29 cellular contexts compared by ENCODE assay signal in the genomic region with DNA sequence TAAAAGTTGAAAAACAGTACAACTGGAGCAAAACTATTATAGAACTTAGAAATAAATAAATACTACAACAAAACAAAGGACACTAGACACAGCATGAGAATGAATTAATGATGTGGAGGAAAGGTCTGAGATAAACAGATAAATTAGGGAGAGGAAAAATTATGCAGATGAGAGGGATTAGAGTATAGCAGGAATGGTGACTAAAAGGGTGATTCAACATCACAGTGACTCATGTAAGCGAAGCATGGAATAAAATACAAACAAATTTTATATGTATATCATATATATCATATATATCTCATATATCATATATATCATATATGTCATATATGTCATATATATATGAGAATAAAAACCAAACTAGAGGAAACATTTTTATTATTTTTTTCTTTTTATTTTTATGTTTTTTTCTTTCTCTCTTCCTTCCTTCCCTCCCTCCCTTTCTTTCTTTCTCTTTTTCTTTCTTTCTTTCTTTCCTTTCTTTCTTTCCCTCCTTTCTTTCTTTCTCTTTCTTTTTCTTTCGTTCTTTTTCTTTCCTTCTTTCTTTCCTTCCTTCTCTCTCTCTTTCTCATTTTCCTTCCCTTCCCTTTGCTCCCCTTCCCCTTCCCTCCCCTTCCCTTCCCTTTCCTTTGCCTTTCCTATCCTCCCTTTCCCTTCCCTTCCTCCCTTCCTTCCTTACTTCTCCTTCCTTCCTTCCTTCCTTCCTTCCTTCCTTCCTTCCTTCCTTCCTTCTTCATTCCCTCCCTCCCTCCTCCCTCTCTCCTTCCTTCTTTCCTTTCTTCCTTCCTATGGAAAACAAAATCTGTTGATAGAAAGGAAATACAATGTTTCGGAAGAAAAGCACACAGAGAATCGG.
"Had no signal": no experiment of that assay in that cellular context is flagged by ENCODE, and none has a peak within 500 bp of the region (broad histone marks: within the 10 kb centered on the region; RNA-seq: fewer than 3 reads in every experiment).

No MANE protein-coding gene starts in this region.

- H3K27ac Mint-ChIP-seq: activated CD4-positive, alpha-beta memory T cell treated with anti-CD3 and anti-CD28 coated beads, Interleukin-2, amount 10 ng/mL, durations not matched to agents 7 days and 5 days; activated CD4-positive, alpha-beta T cell treated with anti-CD3 and anti-CD28 coated beads for 36 hours; activated naive CD4-positive, alpha-beta T cell treated with anti-CD3 and anti-CD28 coated beads for 36 hours; activated naive CD8-positive, alpha-beta T cell; activated T-helper 17 cell treated with anti-CD3 and anti-CD28 coated beads, Interleukin-2, amount 50 U/mL, for 72 hours; T-cell had no signal

- H3K27me3 Mint-ChIP-seq: activated CD4-positive, alpha-beta memory T cell treated with anti-CD3 and anti-CD28 coated beads, Interleukin-2, amount 10 ng/mL, durations not matched to agents 7 days and 5 days; activated CD4-positive, alpha-beta T cell treated with anti-CD3 and anti-CD28 coated beads for 36 hours; activated naive CD8-positive, alpha-beta T cell; activated T-helper 17 cell treated with anti-CD3 and anti-CD28 coated beads, Interleukin-2, amount 50 U/mL, for 72 hours; T-cell had no signal

- H3K4me3 Mint-ChIP-seq: activated CD4-positive, alpha-beta memory T cell treated with anti-CD3 and anti-CD28 coated beads, Interleukin-2, amount 10 ng/mL, durations not matched to agents 7 days and 5 days; activated CD4-positive, alpha-beta T cell treated with anti-CD3 and anti-CD28 coated beads for 36 hours; activated naive CD4-positive, alpha-beta T cell treated with anti-CD3 and anti-CD28 coated beads for 36 hours; activated naive CD8-positive, alpha-beta T cell; activated T-helper 17 cell treated with anti-CD3 and anti-CD28 coated beads, Interleukin-2, amount 50 U/mL, for 72 hours; T-cell had no signal

- H3K27ac ChIP-seq: brain microvascular endothelial cell, Peyer's patch, SK-N-MC, VCaP had no signal

- H3K4me1 Mint-ChIP-seq: activated CD4-positive, alpha-beta memory T cell treated with anti-CD3 and anti-CD28 coated beads, Interleukin-2, amount 10 ng/mL, durations not matched to agents 7 days and 5 days; activated CD4-positive, alpha-beta T cell treated with anti-CD3 and anti-CD28 coated beads for 36 hours; activated T-helper 17 cell treated with anti-CD3 and anti-CD28 coated beads, Interleukin-2, amount 50 U/mL, for 72 hours; T-cell had no signal

- H3K4me3 ChIP-seq: Peyer's patch, SK-N-MC had no signal

- H3K36me3 ChIP-seq: brain microvascular endothelial cell, Peyer's patch had no signal

- H3K4me1 ChIP-seq: Peyer's patch had no signal

- H3K36me3 Mint-ChIP-seq: activated naive CD8-positive, alpha-beta T cell; T-cell had no signal

- H3K27me3 ChIP-seq: brain microvascular endothelial cell, Peyer's patch had no signal

- ATAC-seq: activated CD4-positive, alpha-beta T cell treated with anti-CD3 and anti-CD28 coated beads for 36 hours; activated T-helper 17 cell treated with anti-CD3 and anti-CD28 coated beads, Interleukin-2, amount 50 U/mL, for 72 hours; T-cell had no signal

- DNase-seq: activated CD4-positive, alpha-beta memory T cell treated with anti-CD3 and anti-CD28 coated beads, Interleukin-2, amount 10 ng/mL, durations not matched to agents 7 days and 5 days; activated CD4-positive, alpha-beta T cell treated with anti-CD3 and anti-CD28 coated beads for 36 hours; activated CD4-positive, alpha-beta T cell treated with anti-CD3 and anti-CD28 coated beads, Interleukin-2, amount 50 U/mL, for 1 hour; activated gamma-delta T cell; activated naive CD4-positive, alpha-beta T cell treated with anti-CD3 and anti-CD28 coated beads for 36 hours; activated T-cell treated with anti-CD3 and anti-CD28 coated beads for 4 hours; activated T-cell treated with anti-CD3 and anti-CD28 coated beads, Interleukin-2, amount 50 U/mL, for 48 hours; brain microvascular endothelial cell; cerebellar nuclear complex; KG1; NCI-H1092 treated with DMSO at 0.1 percent for 48 hours; NCI-H1417 treated with DMSO at 0.1 percent for 48 hours; NCI-H1694; NCI-H2029; NCI-H2107; NCI-H2171 treated with DMSO at 0.1 percent for 48 hours; NCI-H226; NCI-H526; NCI-H82; NK-92 treated with Interleukin-12 subunit alpha and Interleukin-12 subunit beta, amount 100 ng/mL, for 24 hours; OCI-M1; Peyer's patch; T-cell; T-helper 2 cell; T1000 had no signal

- H3K9me3 ChIP-seq: Peyer's patch had no signal
